ENCODE assay signal across 1 cellular context in the genomic region with DNA sequence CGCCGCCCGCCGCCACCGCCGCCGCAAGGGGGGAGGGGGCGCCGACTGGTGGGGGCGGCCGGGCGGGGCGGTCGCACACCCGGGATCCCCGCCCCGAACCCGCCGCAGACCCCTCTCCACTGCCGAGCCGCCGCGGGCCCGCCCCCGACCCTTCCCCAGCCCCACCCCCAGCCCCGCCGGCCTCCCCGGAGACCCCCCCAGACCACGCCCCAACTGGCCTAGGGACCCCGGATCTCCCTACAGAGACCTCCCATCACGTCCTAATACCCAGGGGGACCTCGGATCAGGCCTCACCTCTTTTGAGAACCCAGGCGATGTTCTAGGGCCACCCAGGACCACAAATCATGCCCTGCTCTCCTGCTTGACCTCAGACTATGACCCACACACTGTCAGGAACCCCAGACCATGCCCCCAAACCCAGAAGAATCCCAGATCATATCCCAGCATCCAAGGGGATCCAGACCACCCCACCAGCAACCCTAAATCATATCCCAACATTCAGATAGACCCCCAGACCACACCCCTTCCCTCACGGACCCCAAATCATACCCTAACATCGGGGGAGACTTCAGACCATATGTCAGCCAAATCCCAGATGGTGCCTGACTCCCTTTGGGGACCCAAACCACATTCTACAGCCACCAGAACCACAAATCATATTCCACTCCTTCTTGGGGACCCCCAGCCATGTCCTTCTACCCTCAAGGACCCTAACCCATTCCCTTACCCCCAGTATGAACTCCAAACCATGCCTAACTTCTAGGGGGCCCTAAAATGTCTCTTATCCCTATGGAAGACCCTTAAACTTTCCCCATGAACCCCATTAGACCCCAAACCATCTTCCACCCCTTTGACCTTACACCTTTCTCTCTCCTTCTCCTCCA.
TF ChIP-seq lines count a peak whose summit lies in the region.

No MANE protein-coding gene starts in this region.

TF ChIP-seq in GM12878, 131 proteins besides CTCF, POLR2A, EP300 and RAD21:
- TF ChIP-seq NR2F1 (conservative IDR thresholded peaks at IDR 0.05) (0 out of 2 replicates have a peak, but pooled peaks have one; percentile 19), HDGF (IDR thresholded peaks at IDR 0.05) (0 out of 2 replicates have a peak, but pooled peaks have one; percentile 22), TCF3 (IDR thresholded peaks at IDR 0.05; ENCODE audit: borderline replicate concordance, insufficient read depth, low read depth, low read length) (no peak), IKZF2 (IDR thresholded peaks at IDR 0.05) (0 out of 4 replicates have a peak, but pooled peaks of 1 of the 2 experiments have one; percentile 14)
